ENCODE assay signal across 18 cellular contexts in genomic region chr17:81533713-81534141, GRCh38. TPM values are rescaled to one million over a fixed set of nuclear protein-coding genes. Genes with fewer than 3 reads are reported as not detected.
"Had no signal": no experiment of that assay in that cellular context is flagged by ENCODE, and none has a peak within 500 bp of the region (broad histone marks: within the 10 kb centered on the region; RNA-seq: fewer than 3 reads in every experiment).

No MANE protein-coding gene starts in this region.

- H3K4me3 ChIP-seq: colonic mucosa, gastrocnemius medialis, heart right ventricle, left lung, mucosa of descending colon, pancreas, stomach, thoracic aorta had no signal

- H3K9me3 ChIP-seq: colonic mucosa, gastrocnemius medialis, heart right ventricle, left lung, mucosa of descending colon, pancreas, stomach, thoracic aorta had no signal

- H3K27me3 ChIP-seq: pancreas had no signal

- H3K36me3 ChIP-seq: colonic mucosa, gastrocnemius medialis, pancreas, thoracic aorta had no signal

- ATAC-seq: activated CD4-positive, alpha-beta T cell treated with anti-CD3 and anti-CD28 coated beads for 36 hours; gastrocnemius medialis; heart right ventricle; left lung; mucosa of descending colon; pancreas had no signal

- FAIRE-seq: astrocyte, keratinocyte, pancreas had no signal

- H3K27ac ChIP-seq: colonic mucosa, gastrocnemius medialis, heart right ventricle, left lung, pancreas, stomach, thoracic aorta, VCaP had no signal

- DNase-seq: activated CD4-positive, alpha-beta memory T cell treated with anti-CD3 and anti-CD28 coated beads, Interleukin-2, amount 10 ng/mL, durations not matched to agents 7 days and 5 days; activated CD4-positive, alpha-beta T cell treated with anti-CD3 and anti-CD28 coated beads for 36 hours; activated gamma-delta T cell treated with Interleukin-2 at 50 U/mL for 16 hours; activated T-cell treated with anti-CD3 and anti-CD28 coated beads, Interleukin-2, amount 50 U/mL, for 72 hours; colonic mucosa; effector CD4-positive, alpha-beta T cell; gastrocnemius medialis; heart right ventricle; stimulated activated CD4-positive, alpha-beta T cell treated with anti-CD3 and anti-CD28 coated beads, Interleukin-15, amount 100 ng/mL, for 24 hours; stomach; T1000 had no signal

RNA-seq across cellular contexts. Expression of gene FSCN2, which starts 5.5 kb away (rescaled TPM):
- polyA plus RNA-seq: keratinocyte had no signal
